In genomic region chr6:33787336-33787953, GRCh38 we compare ENCODE assay signal across 9 cellular contexts. TPM values are rescaled to one million over a fixed set of nuclear protein-coding genes. Genes with fewer than 3 reads are reported as not detected.
A peak's percentile ranks its signal among the peaks of the same experiment; 100 is the strongest.
DNase-seq lines count a peak whose midpoint lies in the region; ATAC-seq, FAIRE-seq and TF ChIP-seq lines count a peak whose summit lies in the region.
"Had no signal": no experiment of that assay in that cellular context is flagged by ENCODE, and none has a peak within 500 bp of the region (broad histone marks: within the 10 kb centered on the region; RNA-seq: fewer than 3 reads in every experiment).

No MANE protein-coding gene starts in this region.

- no peaks in the 10 kb centered on the region for H4K20me1 ChIP-seq in KMS-11 (ENCODE audit: insufficient read depth)

- H2AFZ ChIP-seq in KMS-11 (ENCODE audit: low read depth): no peak overlapping the region

- H3K27me3 ChIP-seq in KMS-11 (ENCODE audit: insufficient read depth, low read depth): peaks cover 14% of the 10 kb centered on the region; the same call in 1 of the 2 replicates
- H3K27me3 ChIP-seq in muscle layer of duodenum (ENCODE audit: low read depth, low read length): no peaks in the 10 kb centered on the region

- H3K4me3 ChIP-seq in AG10803 (ENCODE audit: low read length) (peak overlapping the region; percentile 71), KMS-11 (IDR thresholded peaks at IDR 0.05; ENCODE audit: insufficient read depth, low read depth, low read length) (no peak overlapping the region), muscle layer of duodenum (ENCODE audit: low read depth in 1 of 2, low read length in 2 of 2) (peak overlapping the region; percentile 75 to 78)

- H3K4me1 ChIP-seq in KMS-11 (ENCODE audit: low read depth, poor library complexity, severe bottlenecking): peaks cover 13% of the 10 kb centered on the region
- peaks cover 22 to 36% of the 10 kb centered on the region in 2 donors for H3K4me1 ChIP-seq in muscle layer of duodenum (ENCODE audit: control insufficient read depth in 1 of 2, insufficient read depth in 2 of 2, low read length in 2 of 2)

- H3K9ac ChIP-seq in KMS-11: peak overlapping the region; percentile 85; the same call in 1 of the 2 replicates

- ATAC-seq in GM19397 (IDR thresholded peaks at IDR 0.05; ENCODE audit: unreplicated experiment): no peak

- no peak for FAIRE-seq in frontal cortex (lab: Jason Lieb, UNC)

- H3K36me3 ChIP-seq in KMS-11 (ENCODE audit: insufficient read depth) (no peaks in the 10 kb centered on the region), muscle layer of duodenum (ENCODE audit: control insufficient read depth in 1 of 2, insufficient read depth in 2 of 2, low read length in 2 of 2) (peaks cover 25 to 31% of the 10 kb centered on the region in 2 donors)

- peak overlapping the region; percentile 60; the same call in 1 of the 2 replicates for H3K27ac ChIP-seq in KMS-11
- H3K27ac ChIP-seq in caudate nucleus (ENCODE audit: low read depth, low read length): peak overlapping the region; percentile 88
- H3K27ac ChIP-seq in muscle layer of duodenum (ENCODE audit: low read length): peak overlapping the region; percentile 95

- TF ChIP-seq CTCF in AG10803 (conservative IDR thresholded peaks at IDR 0.05; ENCODE audit: low read length) (no peak), KMS-11 (conservative IDR thresholded peaks at IDR 0.05; ENCODE audit: low read depth, low read length) (no peak)

- DNase-seq in AG10803 (ENCODE audit: low read depth) (peak; percentile 85), caudate nucleus (lab: John Stamatoyannopoulos, UW) (no peak), frontal cortex (ENCODE audit: low spot score in 2 of 2) (no peak), NCI-H82 (lab: John Stamatoyannopoulos, UW) (no peak), ecto neural progenitor cell (ENCODE audit: low spot score) (no peak)

- peak overlapping the region; percentile 82 for H3K4me2 ChIP-seq in KMS-11

- H3K79me2 ChIP-seq in KMS-11 (ENCODE audit: insufficient read depth, low read depth): peaks cover 12% of the 10 kb centered on the region; the same call in 1 of the 2 replicates

- no peaks in the 10 kb centered on the region for H3K9me3 ChIP-seq in muscle layer of duodenum (ENCODE audit: control insufficient read depth in 1 of 2, low read length in 2 of 2)

RNA-seq across cellular contexts. Expression of gene LEMD2, which starts 1.5 kb away (rescaled TPM):
- 29.3 TPM for total RNA-seq in frontal cortex

RNA-seq across cellular contexts. Expression of gene MLN, which starts 16.4 kb away (rescaled TPM):
- total RNA-seq in frontal cortex: not detected
- total RNA-seq: pulmonary artery endothelial cell had no signal

RNA-seq across cellular contexts. Expression of gene IP6K3, which starts 40.7 kb away (rescaled TPM):
- not detected for total RNA-seq in frontal cortex
- total RNA-seq: pulmonary artery endothelial cell had no signal
